Comparison of ENCODE assay signal across 11 cellular contexts in genomic region chr6:18153311-18153703, GRCh38. TPM values are rescaled to one million over a fixed set of nuclear protein-coding genes. Genes with fewer than 3 reads are reported as not detected.
DNase-seq lines count a peak whose midpoint lies in the region; ATAC-seq and TF ChIP-seq lines count a peak whose summit lies in the region.
"Had no signal": no experiment of that assay in that cellular context is flagged by ENCODE, and none has a peak within 500 bp of the region (broad histone marks: within the 10 kb centered on the region; RNA-seq: fewer than 3 reads in every experiment).

No MANE protein-coding gene starts in this region.

- H3K9ac ChIP-seq in IMR-90 (ENCODE audit: low read depth, low read length), result no peak overlapping the region
- peak overlapping the region in 1 of 2 donors; percentile 1 for H3K9ac ChIP-seq in colonic mucosa (ENCODE audit: low read depth in 2 of 2, low read length in 2 of 2)
- H3K9ac ChIP-seq in mucosa of rectum (ENCODE audit: low read depth in 1 of 2, low read length in 2 of 2), result no peak overlapping the region

- H2BK5ac ChIP-seq in IMR-90 (ENCODE audit: low read depth, low read length, poor library complexity, severe bottlenecking), result peak overlapping the region; percentile 8

- no peak overlapping the region for H3K4ac ChIP-seq in IMR-90 (ENCODE audit: low read depth, low read length)

- POLR2A ChIA-PET in IMR-90 (lab: Charles Lee; ENCODE audit: unreplicated experiment), result no interaction called here

- H3K27me3 ChIP-seq in IMR-90 (ENCODE audit: control insufficient read depth, insufficient read depth, low read length) (no peaks in the 10 kb centered on the region), colonic mucosa (no peaks in the 10 kb centered on the region), mucosa of rectum (ENCODE audit: control insufficient read depth in 2 of 2, insufficient read depth in 2 of 2, low read length in 2 of 2) (no peaks in the 10 kb centered on the region)
- H3K27me3 ChIP-seq: gastroesophageal sphincter had no signal

- no peak overlapping the region for H2BK20ac ChIP-seq in IMR-90 (ENCODE audit: low read depth, low read length)

- H3K4me3 ChIP-seq in IMR-90 (ENCODE audit: insufficient read depth, low read depth, low read length), result no peak overlapping the region
- no peak overlapping the region for H3K4me3 ChIP-seq in colonic mucosa
- peak overlapping the region in 1 of 2 donors; percentile 98 for H3K4me3 ChIP-seq in mucosa of rectum (ENCODE audit: low read length in 2 of 2)
- H3K4me3 ChIP-seq in coronary artery, result no peak overlapping the region

- TF ChIP-seq POLR2A in IMR-90 (IDR thresholded peaks at IDR 0.05; ENCODE audit: low read depth, low read length), result no peak

- H4K20me1 ChIP-seq in IMR-90 (ENCODE audit: insufficient read depth, low read length), result no peaks in the 10 kb centered on the region

- dilution Hi-C loops in IMR-90 (cut with HindIII; ENCODE audit: low sequenced_read_pairs, unreplicated experiment), result no loop called here

- no peak for ATAC-seq in IMR-90 (ENCODE audit: low read depth)
- ATAC-seq: gastroesophageal sphincter had no signal

- no peak for TF ChIP-seq RAD21 in IMR-90 (IDR thresholded peaks at IDR 0.05; ENCODE audit: low read length)

- intact Hi-C loops in IMR-90 (cut with micrococcal nuclease) (no loop called here), colonic mucosa (cut with DNase I) (no loop called here)

- TF ChIP-seq CTCF in 22Rv1 (IDR thresholded peaks at IDR 0.05) (no peak), IMR-90 (conservative IDR thresholded peaks at IDR 0.05; ENCODE audit: low read depth, low read length) (no peak), colonic mucosa (IDR thresholded peaks at IDR 0.05) (no peak), coronary artery (IDR thresholded peaks at IDR 0.05) (no peak)

- H3K36me3 ChIP-seq in IMR-90 (ENCODE audit: control insufficient read depth, insufficient read depth, low read length), result no peaks in the 10 kb centered on the region
- no peaks in the 10 kb centered on the region for H3K36me3 ChIP-seq in colonic mucosa
- peaks cover 0 to 5% of the 10 kb centered on the region in 2 donors for H3K36me3 ChIP-seq in mucosa of rectum (ENCODE audit: control insufficient read depth in 2 of 2, insufficient read depth in 2 of 2, low read length in 2 of 2)

- BruUV-seq in IMR-90 (replicated peaks; lab: Mats Ljungman, UMichigan), result no TSS peak

- in situ Hi-C loops in IMR-90 (cut with MboI; ENCODE audit: low sequenced_read_pairs), result no loop called here

- no peak overlapping the region for H2BK120ac ChIP-seq in IMR-90 (ENCODE audit: low read depth, low read length)

- no peak for DNase-seq in IMR-90
- no peak for DNase-seq in colonic mucosa
- DNase-seq in C1 segment of cervical spinal cord (lab: John Stamatoyannopoulos, UW), result no peak
- no peak for DNase-seq in SKM-1 treated with dmso at 0.1 percent for 144 hours (lab: John Stamatoyannopoulos, UW; ENCODE audit: unreplicated experiment)
- no peak for DNase-seq in NK-92 (lab: John Stamatoyannopoulos, UW; ENCODE audit: unreplicated experiment)
- DNase-seq in coronary artery (ENCODE audit: low spot score), result no peak
- DNase-seq: NCI-H524 treated with DMSO at 0.1 percent for 48 hours, SHP77 had no signal

- no peak overlapping the region for H2BK15ac ChIP-seq in IMR-90 (ENCODE audit: low read depth, low read length)

- H3K27ac ChIP-seq in 22Rv1 (peak overlapping the region; percentile 56), IMR-90 (ENCODE audit: insufficient read depth, low read length) (no peak overlapping the region), colonic mucosa (peak overlapping the region; percentile 26), mucosa of rectum (ENCODE audit: low read depth in 2 of 2, low read length in 2 of 2) (peak overlapping the region; percentile 10 to 19), coronary artery (no peak overlapping the region)

- CTCF ChIA-PET in IMR-90 (lab: Yijun Ruan, JAX), result interaction anchor here (0.5 kb wide), 1 partner anchor 102 kb away, joined by 3 read pairs; no protein-coding TSS in a partner anchor

- no peak overlapping the region for H4K8ac ChIP-seq in IMR-90 (ENCODE audit: low read depth in 2 of 2, low read length in 2 of 2)

- peaks cover 3% of the 10 kb centered on the region for H3K4me1 ChIP-seq in IMR-90 (ENCODE audit: control insufficient read depth, insufficient read depth, low read length)
- H3K4me1 ChIP-seq in colonic mucosa, result peaks cover 9% of the 10 kb centered on the region
- peaks cover 9 to 17% of the 10 kb centered on the region in 2 donors for H3K4me1 ChIP-seq in mucosa of rectum (ENCODE audit: control insufficient read depth in 2 of 2, insufficient read depth in 2 of 2, low read length in 2 of 2)

- H4K5ac ChIP-seq in IMR-90 (ENCODE audit: low read depth, low read length), result no peak overlapping the region

- H2AK5ac ChIP-seq in IMR-90 (ENCODE audit: low read depth, low read length), result no peak overlapping the region

- no peak overlapping the region for H3K56ac ChIP-seq in IMR-90 (ENCODE audit: extremely low read depth, insufficient read depth, low read length)

- H2AFZ ChIP-seq in IMR-90 (replicated peaks; ENCODE audit: low read length, poor library complexity), result no peak overlapping the region

- H3K14ac ChIP-seq in IMR-90 (replicated peaks; ENCODE audit: low read depth, low read length), result no peak overlapping the region

- no peak overlapping the region for H2AK9ac ChIP-seq in IMR-90 (replicated peaks; ENCODE audit: low read depth, low read length, poor library complexity)

- no peak overlapping the region for H4K91ac ChIP-seq in IMR-90 (ENCODE audit: insufficient read depth, low read depth, low read length)

- H3K4me2 ChIP-seq in IMR-90 (ENCODE audit: low read depth, low read length), result peak overlapping the region; percentile 12; the same call in 1 of the 2 replicates

- no peaks in the 10 kb centered on the region for H3K9me3 ChIP-seq in IMR-90 (ENCODE audit: control insufficient read depth, insufficient read depth, low read length)
- H3K9me3 ChIP-seq in colonic mucosa, result no peaks in the 10 kb centered on the region
- H3K9me3 ChIP-seq in mucosa of rectum (ENCODE audit: control insufficient read depth in 2 of 2, low read length in 2 of 2), result no peaks in the 10 kb centered on the region
- H3K9me3 ChIP-seq: gastroesophageal sphincter had no signal

- peaks cover 10 to 34% of the 10 kb centered on the region in 2 experiments; a peak in 3 of 4 replicates for H3K79me1 ChIP-seq in IMR-90 (ENCODE audit: low read depth in 1 of 2, low read length in 2 of 2)

- peaks cover 6% of the 10 kb centered on the region for H3K9me1 ChIP-seq in IMR-90 (ENCODE audit: insufficient read depth, low read length)

- no peak overlapping the region for H3K18ac ChIP-seq in IMR-90 (ENCODE audit: low read depth, low read length)

- no peak overlapping the region for H3K23ac ChIP-seq in IMR-90 (ENCODE audit: low read depth, low read length)

TF ChIP-seq in IMR-90, 13 proteins besides CTCF, POLR2A, EP300 and RAD21:
- TF ChIP-seq CEBPB (IDR thresholded peaks at IDR 0.05; ENCODE audit: low read depth, low read length), result no peak
- TF ChIP-seq MAZ (IDR thresholded peaks at IDR 0.05; ENCODE audit: borderline replicate concordance, low read depth, low read length), result no peak
- no peak; the same call in 1 of the 2 replicates for TF ChIP-seq MAFK (IDR thresholded peaks at IDR 0.05; ENCODE audit: low read depth, low read length)
- no peak for TF ChIP-seq RFX5 (IDR thresholded peaks at IDR 0.05; ENCODE audit: low read depth, low read length)
- no peak for TF ChIP-seq MXI1 (IDR thresholded peaks at IDR 0.05; ENCODE audit: borderline replicate concordance, low read depth, low read length)
- TF ChIP-seq SMC3 (IDR thresholded peaks at IDR 0.05; ENCODE audit: low read depth, low read length), result no peak
- no peak for TF ChIP-seq USF2 (IDR thresholded peaks at IDR 0.05; ENCODE audit: low read depth, low read length)
- no peak for TF ChIP-seq ELK1 (IDR thresholded peaks at IDR 0.05; ENCODE audit: borderline replicate concordance, low read depth, low read length)
- TF ChIP-seq CHD1 (IDR thresholded peaks at IDR 0.05; ENCODE audit: low read depth, low read length), result no peak
- no peak for TF ChIP-seq FOS (IDR thresholded peaks at IDR 0.05; ENCODE audit: low read depth, low read length)
- no peak for TF ChIP-seq RCOR1 (IDR thresholded peaks at IDR 0.05; ENCODE audit: insufficient replicate concordance, low read length)
- no peak for TF ChIP-seq BHLHE40 (IDR thresholded peaks at IDR 0.05; ENCODE audit: low read depth, low read length)
- no peak for TF ChIP-seq NFE2L2 (IDR thresholded peaks at IDR 0.05; ENCODE audit: low read depth, low read length)

RNA-seq across cellular contexts. Expression of gene TPMT, which starts 1.6 kb away (rescaled TPM):
- total RNA-seq in IMR-90 (2012; rRNA removed), result 10.8 and 22.2 TPM in 2 replicates
- 11.3 and 14.1 TPM in 2 replicates for polyA plus RNA-seq in IMR-90 (2012; rRNA removed)
- 2.7 and 4.9 TPM in 2 replicates for polyA plus RNA-seq in IMR-90 (2012; cell fraction: cytosol; rRNA removed)
- 0.97 and 4.4 TPM in 2 replicates for polyA plus RNA-seq in IMR-90 (2012; cell fraction: nucleus; rRNA removed; ENCODE audit: low replicate concordance)
- 10 to 100 TPM; 51.1 to 52.5 TPM for total RNA-seq in colonic mucosa

RNA-seq across cellular contexts. Expression of gene KDM1B, which starts 1.9 kb away (rescaled TPM):
- 16.7 and 16.9 TPM in 2 replicates for total RNA-seq in IMR-90 (2012; rRNA removed)
- 9.8 and 13.2 TPM in 2 replicates for polyA plus RNA-seq in IMR-90 (2012; rRNA removed)
- 5.0 and 5.4 TPM in 2 replicates for polyA plus RNA-seq in IMR-90 (2012; cell fraction: cytosol; rRNA removed)
- polyA plus RNA-seq in IMR-90 (2012; cell fraction: nucleus; rRNA removed; ENCODE audit: low replicate concordance), result 2.5 and 6.6 TPM in 2 replicates
- 10 to 100 TPM; 28.4 to 43.5 TPM for total RNA-seq in colonic mucosa

RNA-seq across cellular contexts. Expression of gene NHLRC1, which starts 30.8 kb away (rescaled TPM):
- total RNA-seq in IMR-90 (2012; rRNA removed) (0.83 and 1.1 TPM in 2 replicates), colonic mucosa (1 to 10 TPM; 1.6 to 2.5 TPM)
- polyA plus RNA-seq in IMR-90 (2012; rRNA removed), result 1.0 and 1.1 TPM in 2 replicates
- 1.1 and 1.5 TPM in 2 replicates for polyA plus RNA-seq in IMR-90 (2012; cell fraction: cytosol; rRNA removed)
- 0.36 and 0.78 TPM in 2 replicates for polyA plus RNA-seq in IMR-90 (2012; cell fraction: nucleus; rRNA removed; ENCODE audit: low replicate concordance)

Comparison
In these comparisons a context has a peak if more than half of its experiments do, and no peak if none do; other contexts are left out.
1. H3K27ac ChIP-seq: peak in 22Rv1 (single experiment), colonic mucosa (single experiment) and mucosa of rectum (2 of 2); none in IMR-90 (single experiment) and coronary artery (0 of 2).